18 cellular contexts compared by ENCODE assay signal in the genomic region with DNA sequence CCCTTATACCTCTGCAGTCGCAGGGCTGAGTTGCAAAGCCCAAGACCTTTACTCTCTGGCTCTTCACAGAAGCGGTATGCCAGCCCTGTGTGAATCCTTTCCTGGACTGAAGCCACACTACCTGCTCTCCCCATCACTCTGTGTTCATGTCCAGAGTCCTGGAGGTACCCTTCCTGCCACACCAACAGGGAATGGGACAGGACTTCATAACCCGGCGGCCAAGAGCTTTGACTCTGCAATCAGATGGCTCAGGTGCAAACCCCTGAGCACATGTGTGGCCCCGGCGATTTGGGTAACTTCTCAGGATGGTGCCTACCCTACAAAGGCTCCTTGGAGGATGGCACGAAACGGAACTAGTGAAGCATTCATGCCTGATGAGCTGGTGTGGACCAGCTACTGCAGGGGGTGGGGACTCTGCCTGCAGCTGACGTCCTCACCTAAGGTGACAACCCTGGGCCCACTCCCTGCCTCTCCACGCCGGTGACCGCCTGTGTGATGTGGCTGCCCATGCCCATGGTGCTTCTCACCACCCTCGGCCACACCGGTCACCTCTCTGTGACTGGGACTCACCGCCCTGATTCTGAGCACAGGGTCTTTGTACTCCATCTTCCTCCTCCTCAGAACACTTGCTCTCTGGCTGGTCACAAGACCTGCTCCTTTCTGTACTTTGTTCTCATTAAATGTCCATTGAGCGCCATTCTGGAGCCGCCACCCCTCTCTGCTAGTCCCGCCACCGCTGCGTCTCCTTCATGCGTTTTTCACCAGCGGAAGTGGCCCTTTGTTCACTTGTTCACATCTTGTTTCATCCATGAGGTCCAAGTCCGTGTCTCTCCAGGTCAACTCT.
DNase-seq lines count a peak whose midpoint lies in the region; ATAC-seq, FAIRE-seq and TF ChIP-seq lines count a peak whose summit lies in the region.
"Had no signal": no experiment of that assay in that cellular context is flagged by ENCODE, and none has a peak within 500 bp of the region (broad histone marks: within the 10 kb centered on the region; RNA-seq: fewer than 3 reads in every experiment).

No MANE protein-coding gene starts in this region.

- H3K36me3 Mint-ChIP-seq in astrocyte (ENCODE audit: low read depth, unreplicated experiment) (peaks cover 11% of the 10 kb centered on the region), neural crest cell (ENCODE audit: low read depth) (no peaks in the 10 kb centered on the region)
- H3K36me3 Mint-ChIP-seq: CD8-positive, alpha-beta memory T cell had no signal

- H3K9me3 Mint-ChIP-seq in astrocyte (ENCODE audit: unreplicated experiment) (no peaks in the 10 kb centered on the region), neural crest cell (no peaks in the 10 kb centered on the region)
- H3K9me3 Mint-ChIP-seq: CD8-positive, alpha-beta memory T cell had no signal

- CTCF ChIA-PET in A549 (lab: Yijun Ruan, JAX), result interaction anchor here (0.7 to 4.1 kb wide), 5 partner anchors 9 to 952 kb away, joined by 3 to 22 read pairs (median 3); no protein-coding TSS in a partner anchor

- no peak overlapping the region for H3K4me2 ChIP-seq in A549
- H3K4me2 ChIP-seq in astrocyte (ENCODE audit: low read length), result no peak overlapping the region
- H3K4me2 ChIP-seq: PC-9, SK-N-SH had no signal

- H3K4me3 Mint-ChIP-seq in astrocyte (ENCODE audit: unreplicated experiment) (peak overlapping the region; percentile 20), neural crest cell (no peak overlapping the region)
- H3K4me3 Mint-ChIP-seq: H9 had no signal

- H3K27me3 ChIP-seq in H7 (ENCODE audit: control insufficient read depth, insufficient read depth, low read length) (no peaks in the 10 kb centered on the region), astrocyte (ENCODE audit: insufficient read depth, low read length) (no peaks in the 10 kb centered on the region), Peyer's patch (no peaks in the 10 kb centered on the region)

- TF ChIP-seq CTCF in A549 (IDR thresholded peaks at IDR 0.05) (no peak), astrocyte (IDR thresholded peaks at IDR 0.05; ENCODE audit: insufficient read depth, low read depth, low read length) (no peak), neural crest cell (conservative IDR thresholded peaks at IDR 0.05) (no peak), Peyer's patch (IDR thresholded peaks at IDR 0.05) (no peak)

- no peaks in the 10 kb centered on the region for H3K79me2 ChIP-seq in astrocyte (ENCODE audit: insufficient read depth, low read length)

- H3K4me3 ChIP-seq in A549 (no peak overlapping the region), H7 (ENCODE audit: insufficient read depth, low read depth, low read length) (no peak overlapping the region), astrocyte (ENCODE audit: insufficient read depth, low read depth, low read length) (no peak overlapping the region), Peyer's patch (no peak overlapping the region)
- H3K4me3 ChIP-seq: K562, PC-9 had no signal

- H2AFZ ChIP-seq in astrocyte (ENCODE audit: low read depth, low read length), result no peak overlapping the region
- H2AFZ ChIP-seq: PC-9 had no signal

- H3K9me3 ChIP-seq in A549, result no peaks in the 10 kb centered on the region
- no peaks in the 10 kb centered on the region for H3K9me3 ChIP-seq in astrocyte (ENCODE audit: insufficient read depth, low read depth, low read length)
- no peaks in the 10 kb centered on the region for H3K9me3 ChIP-seq in Peyer's patch
- H3K9me3 ChIP-seq: SK-N-SH had no signal

- DNase-seq in A549 (ENCODE audit: low read depth in 1 of 2, low spot score in 1 of 2) (no peak), H7 (peak; percentile 43), astrocyte (ENCODE audit: low read depth) (no peak), neural crest cell (ENCODE audit: low read depth, low spot score) (no peak), NCI-H1694 (lab: John Stamatoyannopoulos, UW) (no peak), Peyer's patch (no peak), GDM1 (lab: John Stamatoyannopoulos, UW) (no peak)
- no peak for DNase-seq in NK-92 treated with Interleukin-12 subunit alpha and Interleukin-12 subunit beta, amount 100 ng/mL, for 24 hours (lab: John Stamatoyannopoulos, UW)
- DNase-seq: EL, H9, NCI-H1436 treated with DMSO at 0.1 percent for 48 hours, NCI-H226, NCI-H526 treated with DMSO at 0.1 percent for 48 hours, PC-9, Right ventricle myocardium superior, SK-N-SH had no signal

- H3K4me1 ChIP-seq in A549, result peaks cover 4% of the 10 kb centered on the region; the same call in 1 of the 3 replicates
- H3K4me1 ChIP-seq in astrocyte (ENCODE audit: insufficient read depth, low read length), result no peaks in the 10 kb centered on the region
- peaks cover 0 to 3% (median 0%) of the 10 kb centered on the region in 4 donors for H3K4me1 ChIP-seq in Peyer's patch

- POLR2A ChIA-PET in A549 (lab: Yijun Ruan, JAX), result no interaction called here

- FAIRE-seq in A549 (lab: Jason Lieb, UNC) (no peak), astrocyte (lab: Jason Lieb, UNC) (no peak)
- FAIRE-seq: K562 had no signal

- no peak overlapping the region for H3K9ac ChIP-seq in astrocyte (ENCODE audit: low read length)
- H3K9ac ChIP-seq: SK-N-SH had no signal

- 90% methylated on average over 23 of the region's 23 CpGs for WGBS in A549 (ENCODE audit: missing lambda C conversion rate)

- H3K27ac ChIP-seq in A549 (no peak overlapping the region), astrocyte (ENCODE audit: low read depth, low read length) (no peak overlapping the region), Peyer's patch (no peak overlapping the region)
- H3K27ac ChIP-seq: PC-9 had no signal

- TF ChIP-seq RAD21 in A549 (conservative IDR thresholded peaks at IDR 0.05 in 1 of 2, IDR thresholded peaks at IDR 0.05 in 1 of 2), result no peak

- TF ChIP-seq POLR2A in A549 (IDR thresholded peaks at IDR 0.05; ENCODE audit: low read length) (no peak), Peyer's patch (IDR thresholded peaks at IDR 0.05) (no peak)

- peaks cover 7% of the 10 kb centered on the region for H4K20me1 ChIP-seq in astrocyte (ENCODE audit: insufficient read depth, low read length)

- H3K27ac Mint-ChIP-seq in astrocyte (ENCODE audit: unreplicated experiment) (no peak overlapping the region), neural crest cell (ENCODE audit: unreplicated experiment) (peak overlapping the region; percentile 73)
- H3K27ac Mint-ChIP-seq: CD8-positive, alpha-beta memory T cell had no signal

- TF ChIP-seq EP300 in A549 (IDR thresholded peaks at IDR 0.05), result no peak

- H3K4me1 Mint-ChIP-seq in astrocyte (ENCODE audit: low read depth, unreplicated experiment) (peaks cover 1% of the 10 kb centered on the region), neural crest cell (peaks cover 12% of the 10 kb centered on the region)

- H3K36me3 ChIP-seq in H7 (replicated peaks; ENCODE audit: control insufficient read depth, insufficient read depth, low read length) (no peaks in the 10 kb centered on the region), astrocyte (ENCODE audit: insufficient read depth, low read length) (no peaks in the 10 kb centered on the region), Peyer's patch (peaks cover 0 to 6% (median 0%) of the 10 kb centered on the region in 3 donors)

- ATAC-seq in A549, result no peak; a peak in 1 of 6 replicates
- ATAC-seq: K562 had no signal

- H3K27me3 Mint-ChIP-seq in astrocyte (ENCODE audit: low read depth, unreplicated experiment) (peaks cover 3% of the 10 kb centered on the region), neural crest cell (ENCODE audit: low read depth) (no peaks in the 10 kb centered on the region)

TF ChIP-seq in A549, 52 proteins besides CTCF, POLR2A, EP300 and RAD21:
- TF ChIP-seq, protein P1, sequence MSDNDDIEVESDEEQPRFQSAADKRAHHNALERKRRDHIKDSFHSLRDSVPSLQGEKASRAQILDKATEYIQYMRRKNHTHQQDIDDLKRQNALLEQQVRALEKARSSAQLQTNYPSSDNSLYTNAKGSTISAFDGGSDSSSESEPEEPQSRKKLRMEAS (IDR thresholded peaks at IDR 0.05), result no peak
- TF ChIP-seq POLR2AphosphoS2 (conservative IDR thresholded peaks at IDR 0.05; ENCODE audit: low read length), result peak; percentile 81; the same call in 1 of the 2 replicates
